8 cellular contexts compared by ENCODE assay signal in the genomic region with DNA sequence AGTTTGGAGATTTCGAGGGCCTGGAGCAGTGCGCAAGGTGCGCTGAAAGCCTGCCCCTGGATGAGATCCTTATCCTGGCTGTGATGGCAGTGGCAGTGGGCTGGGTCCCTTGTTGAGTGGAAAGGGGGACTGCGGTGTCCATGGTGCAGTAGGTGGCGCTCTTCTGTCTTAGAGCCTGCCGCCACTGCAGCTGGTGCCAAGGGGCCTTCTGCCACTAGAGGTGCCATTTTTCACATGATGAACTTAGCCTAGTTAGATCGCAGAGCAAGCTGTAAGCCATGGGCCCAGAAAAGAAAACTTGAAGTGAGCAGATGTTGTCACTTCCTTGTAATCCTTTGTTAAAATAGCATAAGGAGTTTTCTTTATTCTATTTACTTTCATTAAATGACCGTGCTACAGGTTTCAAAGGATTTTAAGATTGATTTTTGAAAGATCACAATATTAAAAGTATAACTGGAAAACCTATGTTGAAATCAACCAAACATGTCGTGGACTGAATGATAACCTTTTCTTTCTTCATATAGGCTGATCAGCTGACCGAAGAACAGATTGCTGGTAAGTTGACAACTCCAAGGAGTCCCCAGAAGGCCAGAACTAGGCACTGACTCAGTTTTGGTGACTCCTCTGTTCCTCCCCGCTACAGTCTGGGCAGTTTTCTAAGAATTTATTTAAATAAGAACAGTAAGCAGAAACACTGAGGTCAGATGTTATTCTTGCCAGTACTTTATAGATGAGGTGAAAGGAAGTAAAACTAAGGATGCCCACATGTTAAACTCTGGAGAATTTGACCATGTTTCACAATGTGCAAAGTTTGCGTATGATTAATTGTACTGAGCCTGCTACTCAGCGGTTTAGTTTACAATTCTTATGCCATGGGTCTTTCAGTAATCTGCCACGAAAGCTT. TPM values are rescaled to one million over a fixed set of nuclear protein-coding genes. Genes with fewer than 3 reads are reported as not detected.
A peak's percentile ranks its signal among the peaks of the same experiment; 100 is the strongest.
DNase-seq lines count a peak whose midpoint lies in the region; ATAC-seq and TF ChIP-seq lines count a peak whose summit lies in the region.

No MANE protein-coding gene starts in this region.

- peak overlapping the region; percentile 93 for H3K27ac Mint-ChIP-seq in activated naive CD8-positive, alpha-beta T cell treated with anti-CD3 and anti-CD28 coated beads, Interleukin-2, amount 50 U/mL, for 24 hours
- peak overlapping the region; percentile 38 for H3K27ac Mint-ChIP-seq in progenitor cell of endocrine pancreas

- TF ChIP-seq POLR2A in heart left ventricle (IDR thresholded peaks at IDR 0.05) (no peak), upper lobe of left lung (IDR thresholded peaks at IDR 0.05) (no peak)

- peak overlapping the region; percentile 96 for H3K4me3 Mint-ChIP-seq in activated naive CD8-positive, alpha-beta T cell treated with anti-CD3 and anti-CD28 coated beads, Interleukin-2, amount 50 U/mL, for 24 hours
- H3K4me3 Mint-ChIP-seq in progenitor cell of endocrine pancreas (ENCODE audit: low read depth) = peak overlapping the region; percentile 90

- no peaks in the 10 kb centered on the region for H3K9me3 ChIP-seq in heart left ventricle
- H3K9me3 ChIP-seq in upper lobe of left lung = no peaks in the 10 kb centered on the region

- WGBS in heart left ventricle, 4 donors = 27 to 33% (median 29%) methylated on average over 14 of the region's 14 CpGs
- WGBS in upper lobe of left lung, 2 donors = 19 to 23% methylated on average over 14 of the region's 14 CpGs

- peak; percentile 100 for TF ChIP-seq CTCF in GM12865 (IDR thresholded peaks at IDR 0.05; ENCODE audit: insufficient read depth, low read depth, low read length, missing control alignments)
- peak; percentile 97 to 100 (median 99) for TF ChIP-seq CTCF in heart left ventricle (IDR thresholded peaks at IDR 0.05)
- peak; percentile 100 for TF ChIP-seq CTCF in progenitor cell of endocrine pancreas (IDR thresholded peaks at IDR 0.05; ENCODE audit: unreplicated experiment)
- peak; percentile 97 to 98 (median 98) for TF ChIP-seq CTCF in upper lobe of left lung (IDR thresholded peaks at IDR 0.05)

- H3K27me3 Mint-ChIP-seq in activated naive CD8-positive, alpha-beta T cell treated with anti-CD3 and anti-CD28 coated beads, Interleukin-2, amount 50 U/mL, for 24 hours = no peaks in the 10 kb centered on the region
- peaks cover 2% of the 10 kb centered on the region for H3K27me3 Mint-ChIP-seq in progenitor cell of endocrine pancreas

- peaks cover 56% of the 10 kb centered on the region for H3K4me1 Mint-ChIP-seq in activated naive CD8-positive, alpha-beta T cell treated with anti-CD3 and anti-CD28 coated beads, Interleukin-2, amount 50 U/mL, for 24 hours
- peaks cover 27% of the 10 kb centered on the region for H3K4me1 Mint-ChIP-seq in progenitor cell of endocrine pancreas (ENCODE audit: low read depth)

- H3K4me1 ChIP-seq in heart left ventricle (peaks cover 20 to 62% (median 49%) of the 10 kb centered on the region in 12 donors), upper lobe of left lung (peaks cover 26 to 54% (median 39%) of the 10 kb centered on the region in 4 donors)

- intact Hi-C loops in heart left ventricle (cut with DNase I) = loop anchor here (1.0 to 10.0 kb wide), 18 partner anchors 67 to 663 kb away; a partner anchor contains a TSS

- no peaks in the 10 kb centered on the region for H3K9me3 Mint-ChIP-seq in activated naive CD8-positive, alpha-beta T cell treated with anti-CD3 and anti-CD28 coated beads, Interleukin-2, amount 50 U/mL, for 24 hours
- H3K9me3 Mint-ChIP-seq in progenitor cell of endocrine pancreas (ENCODE audit: low read depth) = no peaks in the 10 kb centered on the region

- H3K27ac ChIP-seq in heart left ventricle = peak overlapping the region in 11 of 12 donors; percentile 43 to 96 (median 93)
- H3K27ac ChIP-seq in upper lobe of left lung = peak overlapping the region; percentile 86 to 95 (median 92)

- H3K4me3 ChIP-seq in GM12865 (ENCODE audit: low read depth, low read length) (peak overlapping the region; percentile 98), heart left ventricle (peak overlapping the region in 11 of 12 donors; percentile 68 to 100 (median 98)), upper lobe of left lung (peak overlapping the region in 3 of 4 donors; percentile 89 to 94 (median 93))

- peaks cover 0 to 50% (median 48%) of the 10 kb centered on the region in 9 donors for H3K36me3 ChIP-seq in heart left ventricle
- H3K36me3 ChIP-seq in upper lobe of left lung = peaks cover 25 to 48% (median 41%) of the 10 kb centered on the region in 4 donors

- no peak for TF ChIP-seq EP300 in upper lobe of left lung (IDR thresholded peaks at IDR 0.05)

- peaks cover 57% of the 10 kb centered on the region for H3K36me3 Mint-ChIP-seq in activated naive CD8-positive, alpha-beta T cell treated with anti-CD3 and anti-CD28 coated beads, Interleukin-2, amount 50 U/mL, for 24 hours (ENCODE audit: low read depth)
- peaks cover 36% of the 10 kb centered on the region for H3K36me3 Mint-ChIP-seq in progenitor cell of endocrine pancreas (ENCODE audit: insufficient read depth)

- ATAC-seq in HG02678 (IDR thresholded peaks at IDR 0.05; ENCODE audit: unreplicated experiment) (peak; percentile 51), heart left ventricle (peak; percentile 70 to 85 (median 77)), upper lobe of left lung (ENCODE audit: low FRiP score in 2 of 2) (peak; percentile 81 to 93)
- peak; percentile 61 for ATAC-seq in activated naive CD8-positive, alpha-beta T cell treated with anti-CD3 and anti-CD28 coated beads, Interleukin-2, amount 50 U/mL, for 24 hours

- DNase-seq in GM12865 (ENCODE audit: low read depth) (peak; percentile 93), NCI-H1417 (lab: John Stamatoyannopoulos, UW) (peak; percentile 88 to 96 (median 96)), SW480 (ENCODE audit: low spot score) (peak; percentile 94), heart left ventricle (peak; percentile 90 to 93 (median 92)), progenitor cell of endocrine pancreas (ENCODE audit: low spot score, unreplicated experiment) (peak; percentile 76), upper lobe of left lung (peak in 1 of 2 donors; percentile 96)
- DNase-seq in activated naive CD8-positive, alpha-beta T cell treated with anti-CD3 and anti-CD28 coated beads, Interleukin-2, amount 50 U/mL, for 24 hours = peak; percentile 86

- H3K27me3 ChIP-seq in heart left ventricle (no peaks in the 10 kb centered on the region), upper lobe of left lung (no peaks in the 10 kb centered on the region)

RNA-seq across cellular contexts. Expression of a gene that starts 3.0 kb away (rescaled TPM):
- total RNA-seq in heart left ventricle (100 to 1,000 TPM; 397 to 784 (median 503) TPM), progenitor cell of endocrine pancreas (320 and 331 TPM in 2 replicates), upper lobe of left lung (100 to 1,000 TPM; 186 to 586 (median 415) TPM)
- 100 to 1,000 TPM; 307 to 388 TPM for polyA plus RNA-seq in heart left ventricle
